Comparison of ENCODE assay signal across 8 cellular contexts in genomic region chr11:121452609-121453150, GRCh38.
DNase-seq lines count a peak whose midpoint lies in the region; ATAC-seq and TF ChIP-seq lines count a peak whose summit lies in the region.

Gene SORL1-AS1 (minus strand): TSS chr11:121452967.

- intact Hi-C loops in activated CD4-positive, alpha-beta memory T cell treated with anti-CD3 and anti-CD28 coated beads for 36 hours (cut with micrococcal nuclease) = loop anchor here (1.0 to 2.0 kb wide), 8 partner anchors 12 to 214 kb away; partner anchors contain the start of gene SC5D

- no peak within 1 kb of the TSS for H4K91ac ChIP-seq in neuronal stem cell (ENCODE audit: low read depth, low read length, poor library complexity)

- no peak within 1 kb of the TSS for H2BK12ac ChIP-seq in neuronal stem cell (ENCODE audit: low read length)

- H3K27me3 ChIP-seq in Karpas-422 (ENCODE audit: low read length) = no peaks in the 10 kb centered on the region
- H3K27me3 ChIP-seq in neuronal stem cell (ENCODE audit: control insufficient read depth in 3 of 3, insufficient read depth in 3 of 3, low read depth in 1 of 3, low read length in 3 of 3) = no peaks in the 10 kb centered on the region

- no peaks in the 10 kb centered on the region for H3K9me3 ChIP-seq in Karpas-422 (ENCODE audit: low read length)
- peaks cover 0 to 2% of the 10 kb centered on the region in 2 donors for H3K9me3 ChIP-seq in neuronal stem cell (replicated peaks in 1 of 2; ENCODE audit: control insufficient read depth in 2 of 2, insufficient read depth in 1 of 2, low read depth in 1 of 2, low read length in 2 of 2)

- 0 out of 2 replicates have a peak, but pooled peaks cover under 1% of the 10 kb centered on the region for H4K20me1 ChIP-seq in Karpas-422 (ENCODE audit: insufficient read depth, low read depth, low read length)

- DNase-seq in Karpas-422 = peak; percentile 61
- peak; percentile 72 for DNase-seq in activated CD4-positive, alpha-beta memory T cell treated with anti-CD3 and anti-CD28 coated beads for 36 hours
- DNase-seq in epithelial cell of prostate (ENCODE audit: low read depth, low spot score) = no peak
- no peak for DNase-seq in neuronal stem cell (ENCODE audit: low spot score)
- no peak for DNase-seq in NOMO-1 treated with DMSO at 0.1 percent for 48 hours (lab: John Stamatoyannopoulos, UW; ENCODE audit: unreplicated experiment)
- DNase-seq in SKM-1 treated with dmso at 0.1 percent for 144 hours (lab: John Stamatoyannopoulos, UW; ENCODE audit: unreplicated experiment) = no peak

- H2BK120ac ChIP-seq in neuronal stem cell (ENCODE audit: low read depth, low read length) = peak within 1 kb of the TSS; percentile 40

- H3K9me3 Mint-ChIP-seq in activated CD4-positive, alpha-beta memory T cell treated with anti-CD3 and anti-CD28 coated beads for 36 hours = no peaks in the 10 kb centered on the region

- H3K4me2 ChIP-seq in Karpas-422 (ENCODE audit: low read depth, low read length, poor library complexity, severe bottlenecking) (peak within 1 kb of the TSS; percentile 97), neuronal stem cell (ENCODE audit: insufficient read depth, low read length, poor library complexity, severe bottlenecking) (peak within 1 kb of the TSS; percentile 87)

- peak within 1 kb of the TSS; percentile 82 for H3K4me3 ChIP-seq in Karpas-422 (ENCODE audit: low read length)
- H3K4me3 ChIP-seq in neuronal stem cell (ENCODE audit: low read length in 2 of 2) = peak within 1 kb of the TSS; percentile 92 to 96

- H3K4me3 Mint-ChIP-seq in activated CD4-positive, alpha-beta memory T cell treated with anti-CD3 and anti-CD28 coated beads for 36 hours = peak within 1 kb of the TSS; percentile 87

- peak within 1 kb of the TSS; percentile 20 for H3K4ac ChIP-seq in neuronal stem cell (ENCODE audit: low read length)

- peak within 1 kb of the TSS; percentile 58 for H2BK15ac ChIP-seq in neuronal stem cell (ENCODE audit: low read length)

- POLR2A ChIA-PET in activated CD4-positive, alpha-beta memory T cell treated with anti-CD3 and anti-CD28 coated beads for 36 hours (lab: Charles Lee) = interaction anchor here (1.0 to 4.4 kb wide), 5 partner anchors 11 to 20 kb away, joined by 3 to 51 read pairs (median 4); no protein-coding TSS in a partner anchor

- H3K79me1 ChIP-seq in neuronal stem cell (ENCODE audit: low read depth, low read length) = no peaks in the 10 kb centered on the region

- H3K27me3 Mint-ChIP-seq in activated CD4-positive, alpha-beta memory T cell treated with anti-CD3 and anti-CD28 coated beads for 36 hours = no peaks in the 10 kb centered on the region

- H2BK5ac ChIP-seq in neuronal stem cell (ENCODE audit: low read length) = peak within 1 kb of the TSS; percentile 87

- peak within 1 kb of the TSS; percentile 72 for H3K27ac ChIP-seq in C4-2B
- peak within 1 kb of the TSS; percentile 99 for H3K27ac ChIP-seq in Karpas-422 (ENCODE audit: low read length)
- H3K27ac ChIP-seq in epithelial cell of prostate = peak within 1 kb of the TSS; percentile 36
- no peak within 1 kb of the TSS for H3K27ac ChIP-seq in neuronal stem cell (replicated peaks; ENCODE audit: low read length)

- peaks cover 75% of the 10 kb centered on the region for H3K79me2 ChIP-seq in Karpas-422 (ENCODE audit: low read length)

- H3K18ac ChIP-seq in neuronal stem cell (ENCODE audit: low read length) = peak within 1 kb of the TSS; percentile 98

- ATAC-seq in GM21423 (IDR thresholded peaks at IDR 0.05; ENCODE audit: unreplicated experiment) = peak; percentile 10

- H3K4me1 Mint-ChIP-seq in activated CD4-positive, alpha-beta memory T cell treated with anti-CD3 and anti-CD28 coated beads for 36 hours (ENCODE audit: low read depth) = peaks cover 86% of the 10 kb centered on the region

- H3K36me3 Mint-ChIP-seq in activated CD4-positive, alpha-beta memory T cell treated with anti-CD3 and anti-CD28 coated beads for 36 hours = peaks cover 4% of the 10 kb centered on the region

- H4K8ac ChIP-seq in neuronal stem cell (ENCODE audit: low read depth, low read length) = peak within 1 kb of the TSS; percentile 88

- no CpG with 5 or more reads among the region's 21 CpGs for WGBS in neuronal stem cell (ENCODE audit: extremely low coverage in 2 of 2, insufficient read length in 2 of 2, insufficient replicate concordance in 1 of 2), 2 donors

- peak within 1 kb of the TSS; percentile 93 for H3K27ac Mint-ChIP-seq in activated CD4-positive, alpha-beta memory T cell treated with anti-CD3 and anti-CD28 coated beads for 36 hours

- peak within 1 kb of the TSS; percentile 85 for H3K14ac ChIP-seq in neuronal stem cell (ENCODE audit: low read length)

- peaks cover 86% of the 10 kb centered on the region for H3K4me1 ChIP-seq in Karpas-422 (ENCODE audit: low read length)
- peaks cover 9 to 14% of the 10 kb centered on the region in 2 donors for H3K4me1 ChIP-seq in neuronal stem cell (ENCODE audit: control insufficient read depth in 2 of 2, insufficient read depth in 1 of 2, low read depth in 1 of 2, low read length in 2 of 2)

- H3K36me3 ChIP-seq in Karpas-422 (ENCODE audit: insufficient read depth, low read length) (peaks cover 8% of the 10 kb centered on the region), neuronal stem cell (replicated peaks in 1 of 2; ENCODE audit: control insufficient read depth in 2 of 2, insufficient read depth in 2 of 2, low read length in 2 of 2) (no peaks in the 10 kb centered on the region)

- CTCF ChIA-PET in activated CD4-positive, alpha-beta memory T cell treated with anti-CD3 and anti-CD28 coated beads for 36 hours (lab: Charles Lee) = interaction anchor here (0.6 to 4.4 kb wide), 9 partner anchors 9 to 139 kb away, joined by 3 to 50 read pairs (median 4); no protein-coding TSS in a partner anchor

- H2AK5ac ChIP-seq in neuronal stem cell (ENCODE audit: low read depth, low read length) = no peak within 1 kb of the TSS

- H3K9ac ChIP-seq in Karpas-422 (ENCODE audit: low read length) = peak within 1 kb of the TSS; percentile 90
- H3K9ac ChIP-seq in neuronal stem cell (ENCODE audit: low read depth, low read length, poor library complexity) = peak within 1 kb of the TSS; percentile 90

- peak within 1 kb of the TSS; percentile 67 for H3K23ac ChIP-seq in neuronal stem cell (ENCODE audit: low read depth, low read length, poor library complexity)

- no peak; the same call in 1 of the 2 replicates for TF ChIP-seq CTCF in C4-2B (conservative IDR thresholded peaks at IDR 0.05)

- no peak within 1 kb of the TSS for H2AFZ ChIP-seq in Karpas-422 (ENCODE audit: low read length)
- H2AFZ ChIP-seq in neuronal stem cell (ENCODE audit: low read length) = peak within 1 kb of the TSS; percentile 99

- no peaks in the 10 kb centered on the region for H3K9me2 ChIP-seq in Karpas-422 (replicated peaks; ENCODE audit: insufficient read depth, low read length)

Comparison
In these comparisons a context has a peak if more than half of its experiments do, and no peak if none do; other contexts are left out.
1. DNase-seq: peak in Karpas-422 (single experiment) and activated CD4-positive, alpha-beta memory T cell treated with anti-CD3 and anti-CD28 coated beads for 36 hours (single experiment); none in epithelial cell of prostate (single experiment), neuronal stem cell (single experiment), NOMO-1 treated with DMSO at 0.1 percent for 48 hours (single experiment) and SKM-1 treated with dmso at 0.1 percent for 144 hours (single experiment).